2 cellular contexts compared by ENCODE assay signal in the genomic region with DNA sequence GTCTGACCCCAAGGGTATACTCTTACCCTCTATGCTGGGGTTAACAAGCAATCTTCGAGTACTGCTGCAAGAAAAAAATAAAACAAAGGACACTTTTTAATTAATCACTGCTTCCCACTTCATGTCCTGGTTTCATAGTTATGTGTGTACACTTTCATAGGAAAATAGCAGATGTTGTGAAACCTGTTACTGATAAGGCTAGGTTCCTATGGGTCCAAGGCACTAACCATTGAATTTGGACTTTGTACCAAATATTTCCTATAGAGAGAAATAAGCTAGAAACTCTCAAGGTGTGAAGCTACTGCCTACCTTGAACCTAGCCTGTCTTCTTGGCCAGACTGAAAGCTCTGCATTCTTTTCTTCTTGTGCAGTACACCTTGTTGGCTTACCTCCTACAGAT.
TF ChIP-seq lines count a peak whose summit lies in the region.

No MANE protein-coding gene starts in this region.

TF ChIP-seq in HepG2, 621 proteins besides CTCF, POLR2A, EP300 and RAD21 (continues in another document):
- TF ChIP-seq FOXO4 (CRISPR knock-in tag; conservative IDR thresholded peaks at IDR 0.05), result no peak
- TF ChIP-seq, protein P1, sequence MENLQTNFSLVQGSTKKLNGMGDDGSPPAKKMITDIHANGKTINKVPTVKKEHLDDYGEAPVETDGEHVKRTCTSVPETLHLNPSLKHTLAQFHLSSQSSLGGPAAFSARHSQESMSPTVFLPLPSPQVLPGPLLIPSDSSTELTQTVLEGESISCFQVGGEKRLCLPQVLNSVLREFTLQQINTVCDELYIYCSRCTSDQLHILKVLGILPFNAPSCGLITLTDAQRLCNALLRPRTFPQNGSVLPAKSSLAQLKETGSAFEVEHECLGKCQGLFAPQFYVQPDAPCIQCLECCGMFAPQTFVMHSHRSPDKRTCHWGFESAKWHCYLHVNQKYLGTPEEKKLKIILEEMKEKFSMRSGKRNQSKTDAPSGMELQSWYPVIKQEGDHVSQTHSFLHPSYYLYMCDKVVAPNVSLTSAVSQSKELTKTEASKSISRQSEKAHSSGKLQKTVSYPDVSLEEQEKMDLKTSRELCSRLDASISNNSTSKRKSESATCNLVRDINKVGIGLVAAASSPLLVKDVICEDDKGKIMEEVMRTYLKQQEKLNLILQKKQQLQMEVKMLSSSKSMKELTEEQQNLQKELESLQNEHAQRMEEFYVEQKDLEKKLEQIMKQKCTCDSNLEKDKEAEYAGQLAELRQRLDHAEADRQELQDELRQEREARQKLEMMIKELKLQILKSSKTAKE (CRISPR knock-in tag; IDR thresholded peaks at IDR 0.05; ENCODE audit: borderline replicate concordance), result no peak
- TF ChIP-seq, protein P2, sequence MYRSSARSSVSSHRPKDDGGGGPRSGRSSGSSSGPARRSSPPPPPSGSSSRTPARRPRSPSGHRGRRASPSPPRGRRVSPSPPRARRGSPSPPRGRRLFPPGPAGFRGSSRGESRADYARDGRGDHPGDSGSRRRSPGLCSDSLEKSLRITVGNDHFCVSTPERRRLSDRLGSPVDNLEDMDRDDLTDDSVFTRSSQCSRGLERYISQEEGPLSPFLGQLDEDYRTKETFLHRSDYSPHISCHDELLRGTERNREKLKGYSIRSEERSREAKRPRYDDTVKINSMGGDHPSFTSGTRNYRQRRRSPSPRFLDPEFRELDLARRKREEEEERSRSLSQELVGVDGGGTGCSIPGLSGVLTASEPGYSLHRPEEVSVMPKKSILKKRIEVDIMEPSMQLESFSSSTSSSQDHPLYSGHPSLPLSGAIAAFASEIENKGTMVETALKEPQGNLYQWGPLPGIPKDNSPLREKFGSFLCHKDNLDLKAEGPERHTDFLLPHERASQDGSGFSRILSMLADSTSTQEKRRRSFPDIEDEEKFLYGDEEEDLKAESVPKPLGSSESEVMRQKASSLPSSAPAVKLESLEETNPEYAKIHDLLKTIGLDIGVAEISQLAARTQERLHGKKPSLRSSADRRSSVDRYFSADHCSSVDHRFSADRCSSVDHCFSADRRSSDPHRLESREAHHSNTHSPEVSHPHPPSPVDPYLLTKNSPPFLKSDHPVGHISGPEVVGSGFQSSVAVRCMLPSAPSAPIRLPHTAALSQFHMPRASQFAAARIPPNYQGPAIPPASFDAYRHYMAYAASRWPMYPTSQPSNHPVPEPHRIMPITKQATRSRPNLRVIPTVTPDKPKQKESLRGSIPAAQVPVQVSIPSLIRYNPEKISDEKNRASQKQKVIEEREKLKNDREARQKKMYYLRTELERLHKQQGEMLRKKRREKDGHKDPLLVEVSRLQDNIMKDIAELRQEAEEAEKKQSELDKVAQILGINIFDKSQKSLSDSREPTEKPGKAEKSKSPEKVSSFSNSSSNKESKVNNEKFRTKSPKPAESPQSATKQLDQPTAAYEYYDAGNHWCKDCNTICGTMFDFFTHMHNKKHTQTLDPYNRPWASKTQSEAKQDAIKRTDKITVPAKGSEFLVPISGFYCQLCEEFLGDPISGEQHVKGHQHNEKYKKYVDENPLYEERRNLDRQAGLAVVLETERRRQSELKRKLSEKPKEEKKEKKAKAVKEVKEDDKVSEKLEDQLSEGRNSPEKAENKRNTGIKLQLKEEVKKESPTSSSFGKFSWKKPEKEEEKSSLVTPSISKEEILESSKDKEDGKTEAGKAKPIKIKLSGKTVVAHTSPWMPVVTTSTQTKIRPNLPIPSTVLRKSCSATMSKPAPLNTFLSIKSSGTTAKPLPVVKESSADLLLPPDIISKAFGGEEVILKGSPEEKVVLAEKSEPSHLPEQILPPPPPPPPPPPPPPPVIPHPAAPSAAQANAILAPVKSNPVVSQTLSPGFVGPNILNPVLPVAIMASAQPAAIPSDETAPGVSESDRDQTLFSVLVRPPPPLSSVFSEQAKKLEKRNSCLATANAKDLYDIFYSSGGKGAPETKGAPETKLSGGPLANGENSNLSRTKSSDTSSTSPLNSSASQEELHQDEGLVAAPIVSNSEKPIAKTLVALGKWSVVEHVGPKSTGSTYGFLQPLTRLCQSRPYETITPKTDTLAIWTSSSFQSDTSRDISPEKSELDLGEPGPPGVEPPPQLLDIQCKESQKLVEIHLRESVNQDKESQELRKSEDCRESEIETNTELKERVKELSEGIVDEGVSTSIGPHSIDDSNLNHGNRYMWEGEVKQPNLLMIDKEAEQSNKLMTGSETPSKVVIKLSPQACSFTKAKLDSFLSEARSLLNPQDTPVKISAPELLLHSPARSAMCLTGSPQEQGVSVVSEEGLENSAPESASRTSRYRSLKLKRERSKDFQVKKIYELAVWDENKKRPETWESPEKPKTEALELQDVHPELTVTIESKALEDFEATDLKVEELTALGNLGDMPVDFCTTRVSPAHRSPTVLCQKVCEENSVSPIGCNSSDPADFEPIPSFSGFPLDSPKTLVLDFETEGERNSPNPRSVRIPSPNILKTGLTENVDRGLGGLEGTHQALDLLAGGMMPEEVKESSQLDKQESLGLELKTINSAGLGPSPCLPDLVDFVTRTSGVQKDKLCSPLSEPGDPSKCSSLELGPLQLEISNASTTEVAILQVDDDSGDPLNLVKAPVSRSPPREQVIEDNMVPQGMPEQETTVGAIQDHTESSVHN (CRISPR knock-in tag; IDR thresholded peaks at IDR 0.05), result no peak
- TF ChIP-seq NR2C2 (CRISPR knock-in tag; IDR thresholded peaks at IDR 0.05; ENCODE audit: borderline replicate concordance), result no peak
- TF ChIP-seq ZNF558 (CRISPR knock-in tag; IDR thresholded peaks at IDR 0.05; ENCODE audit: borderline replicate concordance), result no peak

TF ChIP-seq in WTC11, 78 proteins besides CTCF, POLR2A, EP300 and RAD21 (continued from another document):
- TF ChIP-seq CDX4 (CRISPR knock-in tag; IDR thresholded peaks at IDR 0.05; ENCODE audit: borderline replicate concordance), result no peak
- TF ChIP-seq NFATC4 (CRISPR knock-in tag; IDR thresholded peaks at IDR 0.05), result no peak
- TF ChIP-seq ELF4 (CRISPR knock-in tag; IDR thresholded peaks at IDR 0.05; ENCODE audit: low read depth), result no peak
- TF ChIP-seq TEAD1 (CRISPR knock-in tag; IDR thresholded peaks at IDR 0.05), result no peak
- TF ChIP-seq EMX1 (CRISPR knock-in tag; IDR thresholded peaks at IDR 0.05), result no peak
- TF ChIP-seq FOXJ3 (CRISPR knock-in tag; IDR thresholded peaks at IDR 0.05; ENCODE audit: borderline replicate concordance), result no peak
- TF ChIP-seq AFF4 (CRISPR knock-in tag; IDR thresholded peaks at IDR 0.05; ENCODE audit: borderline replicate concordance), result no peak
- TF ChIP-seq AR (CRISPR knock-in tag; IDR thresholded peaks at IDR 0.05), result no peak
- TF ChIP-seq ZNF425 (CRISPR knock-in tag; conservative IDR thresholded peaks at IDR 0.05), result no peak
- TF ChIP-seq ZNF416 (CRISPR knock-in tag; IDR thresholded peaks at IDR 0.05), result no peak
- no peak for TF ChIP-seq JAZF1 (CRISPR knock-in tag; IDR thresholded peaks at IDR 0.05)
- no peak for TF ChIP-seq FOXK1 (CRISPR knock-in tag; IDR thresholded peaks at IDR 0.05)
